In the genomic region with DNA sequence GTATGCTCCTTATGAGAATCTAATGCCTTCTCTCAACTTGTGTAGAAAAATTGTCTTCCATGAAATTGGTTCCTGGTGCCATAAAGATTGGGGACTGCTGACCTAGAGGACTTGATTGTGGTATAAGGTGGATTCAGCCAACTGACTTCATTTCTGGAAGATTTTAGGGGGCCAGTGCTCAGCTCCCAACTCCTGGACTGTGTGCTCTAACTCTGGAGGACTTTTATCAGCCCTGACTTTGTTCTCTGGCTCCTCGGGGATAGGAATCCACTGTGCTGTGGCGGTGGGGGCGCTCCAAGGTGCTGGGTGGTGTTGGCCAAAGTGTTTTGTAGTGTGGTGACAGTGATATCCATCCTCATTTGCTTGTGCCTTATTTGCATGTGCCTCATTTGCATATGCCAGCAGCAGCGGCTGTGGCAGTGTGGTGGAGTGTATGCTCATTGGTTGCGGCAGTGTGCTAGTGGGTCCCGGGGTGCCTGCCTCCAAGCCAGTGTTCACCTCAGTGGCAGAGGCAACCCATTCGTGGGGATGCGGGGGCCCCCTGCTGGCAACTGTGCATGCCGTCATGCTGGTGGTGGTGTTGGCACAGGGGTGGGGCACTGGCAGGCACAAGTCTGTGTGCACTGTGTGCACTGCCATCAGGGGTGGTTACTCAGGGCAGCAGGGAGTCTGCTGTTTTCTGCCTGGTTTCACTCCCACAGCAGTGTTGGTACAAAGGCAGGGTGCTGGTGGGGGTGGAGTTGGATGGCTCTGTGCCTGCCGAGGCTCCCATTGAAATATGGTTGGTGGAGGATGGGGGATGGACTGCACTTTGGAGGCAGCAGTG, we compare ENCODE assay signal across 1 cellular context.
TF ChIP-seq lines count a peak whose summit lies in the region.

No MANE protein-coding gene starts in this region.

TF ChIP-seq in HepG2, 621 proteins besides CTCF, POLR2A, EP300 and RAD21 (continued from another document and continues in another):
- no peak for TF ChIP-seq RNF219 (CRISPR knock-in tag; IDR thresholded peaks at IDR 0.05)
- TF ChIP-seq TFAP4 (IDR thresholded peaks at IDR 0.05; ENCODE audit: borderline replicate concordance, low read depth) = no peak
- no peak for TF ChIP-seq EED (CRISPR knock-in tag; IDR thresholded peaks at IDR 0.05)
- TF ChIP-seq ZNF138 (CRISPR knock-in tag; IDR thresholded peaks at IDR 0.05; ENCODE audit: low read depth) = no peak
- 0 out of 2 replicates have a peak, but pooled peaks have one; percentile 58 for TF ChIP-seq FOXC1 (CRISPR knock-in tag; IDR thresholded peaks at IDR 0.05; ENCODE audit: borderline replicate concordance)
- no peak for TF ChIP-seq RXRB (CRISPR knock-in tag; IDR thresholded peaks at IDR 0.05; ENCODE audit: borderline replicate concordance)
- TF ChIP-seq TOPORS (CRISPR knock-in tag; IDR thresholded peaks at IDR 0.05) = no peak
- TF ChIP-seq SOX6 (IDR thresholded peaks at IDR 0.05) = no peak
- peak; percentile 43; the same call in 1 of the 2 replicates for TF ChIP-seq SOX6 (CRISPR knock-in tag; IDR thresholded peaks at IDR 0.05)
- no peak for TF ChIP-seq CHD2 (IDR thresholded peaks at IDR 0.05; ENCODE audit: low read depth, low read length)
- no peak for TF ChIP-seq EHMT2 (IDR thresholded peaks at IDR 0.05; ENCODE audit: borderline replicate concordance, low read depth, low read length)
- 0 out of 2 replicates have a peak, but pooled peaks have one; percentile 63 for TF ChIP-seq CSRNP2 (CRISPR knock-in tag; conservative IDR thresholded peaks at IDR 0.05; ENCODE audit: low read depth)
- TF ChIP-seq, protein P1, sequence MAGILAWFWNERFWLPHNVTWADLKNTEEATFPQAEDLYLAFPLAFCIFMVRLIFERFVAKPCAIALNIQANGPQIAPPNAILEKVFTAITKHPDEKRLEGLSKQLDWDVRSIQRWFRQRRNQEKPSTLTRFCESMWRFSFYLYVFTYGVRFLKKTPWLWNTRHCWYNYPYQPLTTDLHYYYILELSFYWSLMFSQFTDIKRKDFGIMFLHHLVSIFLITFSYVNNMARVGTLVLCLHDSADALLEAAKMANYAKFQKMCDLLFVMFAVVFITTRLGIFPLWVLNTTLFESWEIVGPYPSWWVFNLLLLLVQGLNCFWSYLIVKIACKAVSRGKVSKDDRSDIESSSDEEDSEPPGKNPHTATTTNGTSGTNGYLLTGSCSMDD (CRISPR knock-in tag; IDR thresholded peaks at IDR 0.05) = no peak
- no peak for TF ChIP-seq ZNF44 (CRISPR knock-in tag; IDR thresholded peaks at IDR 0.05)
- no peak for TF ChIP-seq ZNF614 (CRISPR knock-in tag; IDR thresholded peaks at IDR 0.05; ENCODE audit: borderline replicate concordance)
- peak; percentile 23 for TF ChIP-seq HNRNPLL (IDR thresholded peaks at IDR 0.05; ENCODE audit: low read depth, low read length, poor library complexity, severe bottlenecking)
- TF ChIP-seq RXRA (CRISPR knock-in tag; IDR thresholded peaks at IDR 0.05) = no peak
- TF ChIP-seq ZNF225 (CRISPR knock-in tag; IDR thresholded peaks at IDR 0.05) = 0 out of 2 replicates have a peak, but pooled peaks have one; percentile 44
- peak; percentile 76 for TF ChIP-seq STAG1 (CRISPR knock-in tag; IDR thresholded peaks at IDR 0.05)
- TF ChIP-seq CC2D1A (CRISPR knock-in tag; IDR thresholded peaks at IDR 0.05) = no peak
- TF ChIP-seq DRAP1 (CRISPR knock-in tag; IDR thresholded peaks at IDR 0.05) = no peak
- no peak for TF ChIP-seq AFF4 (CRISPR knock-in tag; IDR thresholded peaks at IDR 0.05)
- no peak for TF ChIP-seq U2AF1 (optimal IDR thresholded peaks at IDR 0.05; ENCODE audit: low read depth, low read length)
- peak; percentile 83 for TF ChIP-seq ZNF280B (CRISPR knock-in tag; IDR thresholded peaks at IDR 0.05; ENCODE audit: borderline replicate concordance)
- TF ChIP-seq ASH2L (IDR thresholded peaks at IDR 0.05; ENCODE audit: insufficient read length, low read depth, low read length) = no peak
- no peak for TF ChIP-seq ZNF720 (CRISPR knock-in tag; IDR thresholded peaks at IDR 0.05)
- TF ChIP-seq SMAD9 (CRISPR knock-in tag; IDR thresholded peaks at IDR 0.05) = no peak
- TF ChIP-seq, protein P2, sequence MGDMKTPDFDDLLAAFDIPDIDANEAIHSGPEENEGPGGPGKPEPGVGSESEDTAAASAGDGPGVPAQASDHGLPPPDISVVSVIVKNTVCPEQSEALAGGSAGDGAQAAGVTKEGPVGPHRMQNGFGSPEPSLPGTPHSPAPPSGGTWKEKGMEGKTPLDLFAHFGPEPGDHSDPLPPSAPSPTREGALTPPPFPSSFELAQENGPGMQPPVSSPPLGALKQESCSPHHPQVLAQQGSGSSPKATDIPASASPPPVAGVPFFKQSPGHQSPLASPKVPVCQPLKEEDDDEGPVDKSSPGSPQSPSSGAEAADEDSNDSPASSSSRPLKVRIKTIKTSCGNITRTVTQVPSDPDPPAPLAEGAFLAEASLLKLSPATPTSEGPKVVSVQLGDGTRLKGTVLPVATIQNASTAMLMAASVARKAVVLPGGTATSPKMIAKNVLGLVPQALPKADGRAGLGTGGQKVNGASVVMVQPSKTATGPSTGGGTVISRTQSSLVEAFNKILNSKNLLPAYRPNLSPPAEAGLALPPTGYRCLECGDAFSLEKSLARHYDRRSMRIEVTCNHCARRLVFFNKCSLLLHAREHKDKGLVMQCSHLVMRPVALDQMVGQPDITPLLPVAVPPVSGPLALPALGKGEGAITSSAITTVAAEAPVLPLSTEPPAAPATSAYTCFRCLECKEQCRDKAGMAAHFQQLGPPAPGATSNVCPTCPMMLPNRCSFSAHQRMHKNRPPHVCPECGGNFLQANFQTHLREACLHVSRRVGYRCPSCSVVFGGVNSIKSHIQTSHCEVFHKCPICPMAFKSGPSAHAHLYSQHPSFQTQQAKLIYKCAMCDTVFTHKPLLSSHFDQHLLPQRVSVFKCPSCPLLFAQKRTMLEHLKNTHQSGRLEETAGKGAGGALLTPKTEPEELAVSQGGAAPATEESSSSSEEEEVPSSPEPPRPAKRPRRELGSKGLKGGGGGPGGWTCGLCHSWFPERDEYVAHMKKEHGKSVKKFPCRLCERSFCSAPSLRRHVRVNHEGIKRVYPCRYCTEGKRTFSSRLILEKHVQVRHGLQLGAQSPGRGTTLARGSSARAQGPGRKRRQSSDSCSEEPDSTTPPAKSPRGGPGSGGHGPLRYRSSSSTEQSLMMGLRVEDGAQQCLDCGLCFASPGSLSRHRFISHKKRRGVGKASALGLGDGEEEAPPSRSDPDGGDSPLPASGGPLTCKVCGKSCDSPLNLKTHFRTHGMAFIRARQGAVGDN (CRISPR knock-in tag; IDR thresholded peaks at IDR 0.05) = peak; percentile 80
- no peak for TF ChIP-seq ZNF10 (CRISPR knock-in tag; IDR thresholded peaks at IDR 0.05; ENCODE audit: borderline replicate concordance, low read depth)
- TF ChIP-seq, protein P3, sequence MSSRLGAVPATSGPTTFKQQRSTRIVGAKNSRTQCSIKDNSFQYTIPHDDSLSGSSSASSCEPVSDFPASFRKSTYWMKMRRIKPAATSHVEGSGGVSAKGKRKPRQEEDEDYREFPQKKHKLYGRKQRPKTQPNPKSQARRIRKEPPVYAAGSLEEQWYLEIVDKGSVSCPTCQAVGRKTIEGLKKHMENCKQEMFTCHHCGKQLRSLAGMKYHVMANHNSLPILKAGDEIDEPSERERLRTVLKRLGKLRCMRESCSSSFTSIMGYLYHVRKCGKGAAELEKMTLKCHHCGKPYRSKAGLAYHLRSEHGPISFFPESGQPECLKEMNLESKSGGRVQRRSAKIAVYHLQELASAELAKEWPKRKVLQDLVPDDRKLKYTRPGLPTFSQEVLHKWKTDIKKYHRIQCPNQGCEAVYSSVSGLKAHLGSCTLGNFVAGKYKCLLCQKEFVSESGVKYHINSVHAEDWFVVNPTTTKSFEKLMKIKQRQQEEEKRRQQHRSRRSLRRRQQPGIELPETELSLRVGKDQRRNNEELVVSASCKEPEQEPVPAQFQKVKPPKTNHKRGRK (CRISPR knock-in tag; IDR thresholded peaks at IDR 0.05) = no peak
- no peak for TF ChIP-seq ELF1 (CRISPR knock-in tag; IDR thresholded peaks at IDR 0.05)
- no peak for TF ChIP-seq ZNF121 (CRISPR knock-in tag; IDR thresholded peaks at IDR 0.05)
- 0 out of 2 replicates have a peak, but pooled peaks have one; percentile 61 for TF ChIP-seq PRMT3 (CRISPR knock-in tag; IDR thresholded peaks at IDR 0.05; ENCODE audit: borderline replicate concordance, low read depth)
- TF ChIP-seq ZNF17 (CRISPR knock-in tag; IDR thresholded peaks at IDR 0.05) = no peak
- no peak for TF ChIP-seq SIX1 (CRISPR knock-in tag; IDR thresholded peaks at IDR 0.05; ENCODE audit: borderline replicate concordance)
- TF ChIP-seq ZNF329 (CRISPR knock-in tag; IDR thresholded peaks at IDR 0.05; ENCODE audit: low read depth) = no peak
- TF ChIP-seq ZMYM3 (CRISPR knock-in tag; IDR thresholded peaks at IDR 0.05) = 0 out of 2 replicates have a peak, but pooled peaks have one; percentile 15
- no peak for TF ChIP-seq ZNF367 (CRISPR knock-in tag; IDR thresholded peaks at IDR 0.05; ENCODE audit: borderline replicate concordance)
- TF ChIP-seq NCOA5 (CRISPR knock-in tag; IDR thresholded peaks at IDR 0.05) = no peak
